In the genomic region with DNA sequence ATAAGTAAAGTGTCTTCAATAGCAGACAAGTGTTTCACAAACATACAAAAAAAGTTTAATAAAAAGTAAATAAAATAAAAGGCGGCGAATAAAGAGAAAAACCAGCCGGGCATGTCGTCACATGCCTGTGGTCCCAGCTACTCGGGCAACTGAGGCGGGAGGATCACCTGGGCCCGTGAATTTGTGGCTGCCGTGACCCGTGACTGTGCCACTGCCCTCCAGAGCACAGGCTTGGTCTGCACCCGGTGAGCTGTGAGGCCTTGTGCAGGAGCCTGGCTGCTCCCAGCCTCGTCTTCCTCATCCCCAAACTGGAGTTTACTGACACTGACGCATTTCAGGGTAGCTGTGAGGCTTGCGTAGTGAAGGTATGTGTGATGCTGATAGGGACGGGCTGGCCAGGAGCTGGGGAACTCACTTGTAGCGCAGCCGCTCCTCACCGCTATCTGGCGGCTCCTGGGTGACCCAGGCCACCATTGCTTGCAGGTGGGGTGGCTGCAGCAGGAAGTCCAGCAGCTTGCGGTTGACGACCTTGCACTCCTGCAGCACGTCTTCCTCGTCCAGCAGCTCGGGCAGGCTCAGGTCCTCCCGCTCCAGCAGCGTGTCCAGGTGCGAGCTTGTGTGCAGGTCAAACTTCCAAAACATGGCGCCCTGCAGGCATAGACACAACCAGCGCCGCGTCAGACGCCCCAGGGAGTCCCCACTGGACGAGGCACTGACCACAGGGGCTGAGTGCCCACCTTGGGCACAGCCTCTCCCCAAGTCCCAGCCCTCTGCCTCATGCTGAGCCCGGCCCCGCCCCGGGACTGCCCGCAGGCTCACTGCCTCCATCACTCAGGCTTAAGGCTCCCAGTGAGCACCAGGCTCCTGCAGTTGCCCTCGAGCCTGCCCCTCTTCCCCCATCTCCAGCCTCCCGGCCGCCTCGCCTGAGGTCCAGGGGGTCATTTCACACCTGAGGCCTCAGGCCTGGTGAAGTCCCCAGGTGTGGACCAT, we compare ENCODE assay signal across 2 cellular contexts.
TF ChIP-seq lines count a peak whose summit lies in the region.

No MANE protein-coding gene starts in this region.

TF ChIP-seq in HepG2, 621 proteins besides CTCF, POLR2A, EP300 and RAD21:
- TF ChIP-seq FOSL1 (CRISPR knock-in tag; IDR thresholded peaks at IDR 0.05; ENCODE audit: borderline replicate concordance) = no peak
- peak; percentile 76 for TF ChIP-seq AGO2 (optimal IDR thresholded peaks at IDR 0.05; ENCODE audit: low read depth, low read length)
- TF ChIP-seq, protein P1, sequence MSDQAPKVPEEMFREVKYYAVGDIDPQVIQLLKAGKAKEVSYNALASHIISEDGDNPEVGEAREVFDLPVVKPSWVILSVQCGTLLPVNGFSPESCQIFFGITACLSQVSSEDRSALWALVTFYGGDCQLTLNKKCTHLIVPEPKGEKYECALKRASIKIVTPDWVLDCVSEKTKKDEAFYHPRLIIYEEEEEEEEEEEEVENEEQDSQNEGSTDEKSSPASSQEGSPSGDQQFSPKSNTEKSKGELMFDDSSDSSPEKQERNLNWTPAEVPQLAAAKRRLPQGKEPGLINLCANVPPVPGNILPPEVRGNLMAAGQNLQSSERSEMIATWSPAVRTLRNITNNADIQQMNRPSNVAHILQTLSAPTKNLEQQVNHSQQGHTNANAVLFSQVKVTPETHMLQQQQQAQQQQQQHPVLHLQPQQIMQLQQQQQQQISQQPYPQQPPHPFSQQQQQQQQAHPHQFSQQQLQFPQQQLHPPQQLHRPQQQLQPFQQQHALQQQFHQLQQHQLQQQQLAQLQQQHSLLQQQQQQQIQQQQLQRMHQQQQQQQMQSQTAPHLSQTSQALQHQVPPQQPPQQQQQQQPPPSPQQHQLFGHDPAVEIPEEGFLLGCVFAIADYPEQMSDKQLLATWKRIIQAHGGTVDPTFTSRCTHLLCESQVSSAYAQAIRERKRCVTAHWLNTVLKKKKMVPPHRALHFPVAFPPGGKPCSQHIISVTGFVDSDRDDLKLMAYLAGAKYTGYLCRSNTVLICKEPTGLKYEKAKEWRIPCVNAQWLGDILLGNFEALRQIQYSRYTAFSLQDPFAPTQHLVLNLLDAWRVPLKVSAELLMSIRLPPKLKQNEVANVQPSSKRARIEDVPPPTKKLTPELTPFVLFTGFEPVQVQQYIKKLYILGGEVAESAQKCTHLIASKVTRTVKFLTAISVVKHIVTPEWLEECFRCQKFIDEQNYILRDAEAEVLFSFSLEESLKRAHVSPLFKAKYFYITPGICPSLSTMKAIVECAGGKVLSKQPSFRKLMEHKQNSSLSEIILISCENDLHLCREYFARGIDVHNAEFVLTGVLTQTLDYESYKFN (CRISPR knock-in tag; conservative IDR thresholded peaks at IDR 0.05) = no peak
- no peak for TF ChIP-seq ZNF580 (CRISPR knock-in tag; IDR thresholded peaks at IDR 0.05; ENCODE audit: borderline replicate concordance, low read depth)
- TF ChIP-seq ZFP41 (CRISPR knock-in tag; IDR thresholded peaks at IDR 0.05; ENCODE audit: borderline replicate concordance) = no peak
- no peak for TF ChIP-seq ZKSCAN5 (CRISPR knock-in tag; IDR thresholded peaks at IDR 0.05)
- TF ChIP-seq, protein P2, sequence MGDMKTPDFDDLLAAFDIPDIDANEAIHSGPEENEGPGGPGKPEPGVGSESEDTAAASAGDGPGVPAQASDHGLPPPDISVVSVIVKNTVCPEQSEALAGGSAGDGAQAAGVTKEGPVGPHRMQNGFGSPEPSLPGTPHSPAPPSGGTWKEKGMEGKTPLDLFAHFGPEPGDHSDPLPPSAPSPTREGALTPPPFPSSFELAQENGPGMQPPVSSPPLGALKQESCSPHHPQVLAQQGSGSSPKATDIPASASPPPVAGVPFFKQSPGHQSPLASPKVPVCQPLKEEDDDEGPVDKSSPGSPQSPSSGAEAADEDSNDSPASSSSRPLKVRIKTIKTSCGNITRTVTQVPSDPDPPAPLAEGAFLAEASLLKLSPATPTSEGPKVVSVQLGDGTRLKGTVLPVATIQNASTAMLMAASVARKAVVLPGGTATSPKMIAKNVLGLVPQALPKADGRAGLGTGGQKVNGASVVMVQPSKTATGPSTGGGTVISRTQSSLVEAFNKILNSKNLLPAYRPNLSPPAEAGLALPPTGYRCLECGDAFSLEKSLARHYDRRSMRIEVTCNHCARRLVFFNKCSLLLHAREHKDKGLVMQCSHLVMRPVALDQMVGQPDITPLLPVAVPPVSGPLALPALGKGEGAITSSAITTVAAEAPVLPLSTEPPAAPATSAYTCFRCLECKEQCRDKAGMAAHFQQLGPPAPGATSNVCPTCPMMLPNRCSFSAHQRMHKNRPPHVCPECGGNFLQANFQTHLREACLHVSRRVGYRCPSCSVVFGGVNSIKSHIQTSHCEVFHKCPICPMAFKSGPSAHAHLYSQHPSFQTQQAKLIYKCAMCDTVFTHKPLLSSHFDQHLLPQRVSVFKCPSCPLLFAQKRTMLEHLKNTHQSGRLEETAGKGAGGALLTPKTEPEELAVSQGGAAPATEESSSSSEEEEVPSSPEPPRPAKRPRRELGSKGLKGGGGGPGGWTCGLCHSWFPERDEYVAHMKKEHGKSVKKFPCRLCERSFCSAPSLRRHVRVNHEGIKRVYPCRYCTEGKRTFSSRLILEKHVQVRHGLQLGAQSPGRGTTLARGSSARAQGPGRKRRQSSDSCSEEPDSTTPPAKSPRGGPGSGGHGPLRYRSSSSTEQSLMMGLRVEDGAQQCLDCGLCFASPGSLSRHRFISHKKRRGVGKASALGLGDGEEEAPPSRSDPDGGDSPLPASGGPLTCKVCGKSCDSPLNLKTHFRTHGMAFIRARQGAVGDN (CRISPR knock-in tag; IDR thresholded peaks at IDR 0.05) = 0 out of 2 replicates have a peak, but pooled peaks have one; percentile 11

TF ChIP-seq in WTC11, 78 proteins besides CTCF, POLR2A, EP300 and RAD21:
- TF ChIP-seq NR3C1 (CRISPR knock-in tag; conservative IDR thresholded peaks at IDR 0.05; ENCODE audit: low read depth) = no peak
- no peak for TF ChIP-seq EMX1 (CRISPR knock-in tag; IDR thresholded peaks at IDR 0.05)
- TF ChIP-seq, protein P3, sequence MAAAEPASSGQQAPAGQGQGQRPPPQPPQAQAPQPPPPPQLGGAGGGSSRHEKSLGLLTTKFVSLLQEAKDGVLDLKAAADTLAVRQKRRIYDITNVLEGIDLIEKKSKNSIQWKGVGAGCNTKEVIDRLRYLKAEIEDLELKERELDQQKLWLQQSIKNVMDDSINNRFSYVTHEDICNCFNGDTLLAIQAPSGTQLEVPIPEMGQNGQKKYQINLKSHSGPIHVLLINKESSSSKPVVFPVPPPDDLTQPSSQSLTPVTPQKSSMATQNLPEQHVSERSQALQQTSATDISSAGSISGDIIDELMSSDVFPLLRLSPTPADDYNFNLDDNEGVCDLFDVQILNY (CRISPR knock-in tag; IDR thresholded peaks at IDR 0.05) = no peak
- TF ChIP-seq FOXP4 (CRISPR knock-in tag; IDR thresholded peaks at IDR 0.05) = no peak
- no peak for TF ChIP-seq RELA (CRISPR knock-in tag; IDR thresholded peaks at IDR 0.05; ENCODE audit: borderline replicate concordance)
- TF ChIP-seq, protein P4, sequence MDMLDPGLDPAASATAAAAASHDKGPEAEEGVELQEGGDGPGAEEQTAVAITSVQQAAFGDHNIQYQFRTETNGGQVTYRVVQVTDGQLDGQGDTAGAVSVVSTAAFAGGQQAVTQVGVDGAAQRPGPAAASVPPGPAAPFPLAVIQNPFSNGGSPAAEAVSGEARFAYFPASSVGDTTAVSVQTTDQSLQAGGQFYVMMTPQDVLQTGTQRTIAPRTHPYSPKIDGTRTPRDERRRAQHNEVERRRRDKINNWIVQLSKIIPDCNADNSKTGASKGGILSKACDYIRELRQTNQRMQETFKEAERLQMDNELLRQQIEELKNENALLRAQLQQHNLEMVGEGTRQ (CRISPR knock-in tag; IDR thresholded peaks at IDR 0.05) = no peak
- TF ChIP-seq ZSCAN18 (CRISPR knock-in tag; IDR thresholded peaks at IDR 0.05) = no peak
- TF ChIP-seq, protein P5, sequence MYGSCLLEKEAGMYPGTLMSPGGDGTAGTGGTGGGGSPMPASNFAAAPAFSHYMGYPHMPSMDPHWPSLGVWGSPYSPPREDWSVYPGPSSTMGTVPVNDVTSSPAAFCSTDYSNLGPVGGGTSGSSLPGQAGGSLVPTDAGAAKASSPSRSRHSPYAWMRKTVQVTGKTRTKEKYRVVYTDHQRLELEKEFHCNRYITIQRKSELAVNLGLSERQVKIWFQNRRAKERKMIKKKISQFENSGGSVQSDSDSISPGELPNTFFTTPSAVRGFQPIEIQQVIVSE (CRISPR knock-in tag; IDR thresholded peaks at IDR 0.05; ENCODE audit: borderline replicate concordance) = no peak
- TF ChIP-seq GTF2I (CRISPR knock-in tag; conservative IDR thresholded peaks at IDR 0.05) = no peak
- no peak for TF ChIP-seq NFYB (CRISPR knock-in tag; conservative IDR thresholded peaks at IDR 0.05; ENCODE audit: low read depth)
- TF ChIP-seq SOX15 (CRISPR knock-in tag; IDR thresholded peaks at IDR 0.05) = no peak
- no peak for TF ChIP-seq TCF7 (CRISPR knock-in tag; IDR thresholded peaks at IDR 0.05; ENCODE audit: low read depth)
TF ChIP-seq in WTC11: peak in this region for 0.
